ENCODE assay signal across 19 cellular contexts in the genomic region with DNA sequence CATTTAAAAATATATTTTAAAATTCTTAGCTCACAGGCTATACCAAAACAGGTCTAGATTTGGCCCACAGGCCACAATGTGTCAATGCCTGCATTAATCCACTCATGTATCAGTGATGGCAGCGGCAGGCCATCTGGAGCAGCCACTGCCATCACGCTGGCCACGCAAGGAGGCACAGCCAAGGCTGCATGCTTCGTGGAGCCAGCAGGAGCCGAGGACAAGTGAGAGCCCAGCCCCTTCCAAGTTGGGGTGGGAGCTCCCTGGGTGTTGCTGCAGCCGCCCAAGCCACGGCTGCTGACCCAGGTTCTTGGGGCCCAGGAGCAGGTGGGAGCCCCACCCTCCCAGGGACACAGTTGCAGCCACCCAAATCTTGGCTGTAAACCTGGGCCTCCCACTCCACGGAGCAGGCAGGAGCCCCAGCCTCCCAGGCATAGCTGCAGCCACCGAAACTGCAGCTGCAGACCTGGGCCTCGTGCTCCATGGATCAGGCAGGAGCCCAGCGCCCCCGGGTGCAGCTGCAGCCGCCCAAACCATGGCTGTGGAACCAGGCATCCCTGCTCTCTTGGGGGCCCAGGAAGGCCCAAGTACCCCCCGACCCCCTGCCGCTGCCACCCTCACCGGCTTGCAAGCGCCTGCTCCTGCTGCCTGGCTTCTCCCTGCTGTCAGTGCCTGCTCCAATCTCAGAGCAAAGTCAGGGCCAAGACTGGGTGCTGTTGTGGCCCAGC.
"Had no signal": no experiment of that assay in that cellular context is flagged by ENCODE, and none has a peak within 500 bp of the region (broad histone marks: within the 10 kb centered on the region; RNA-seq: fewer than 3 reads in every experiment).

No MANE protein-coding gene starts in this region.

- DNase-seq: KBM-7, MV-4-11, NCI-H1048, NCI-H1105, NCI-H1417, NCI-H1436 treated with DMSO at 0.1 percent for 48 hours, NCI-H1694, NCI-H187 treated with DMSO at 0.1 percent for 48 hours, NCI-H2029 treated with DMSO at 0.1 percent for 48 hours, NCI-H2171 treated with DMSO at 0.1 percent for 48 hours, NCI-H345, NCI-H446 treated with DMSO at 0.1 percent for 48 hours, NCI-H510A treated with DMSO at 0.1 percent for 48 hours, NCI-H526, PC-3, SJCRH30 had no signal

- H3K9me3 ChIP-seq: SJCRH30 had no signal

- H3K4me3 ChIP-seq: SJCRH30 had no signal

- ATAC-seq: Panc1, PC-3, Right ventricle myocardium inferior, SK-N-SH treated with all-trans-retinoic acid at 6 μM for 48 hours had no signal

- H3K27ac ChIP-seq: SJCRH30 had no signal

- H3K27me3 ChIP-seq: SJCRH30 had no signal

- H3K36me3 ChIP-seq: SJCRH30 had no signal
